ENCODE assay signal across 1 cellular context in the genomic region with DNA sequence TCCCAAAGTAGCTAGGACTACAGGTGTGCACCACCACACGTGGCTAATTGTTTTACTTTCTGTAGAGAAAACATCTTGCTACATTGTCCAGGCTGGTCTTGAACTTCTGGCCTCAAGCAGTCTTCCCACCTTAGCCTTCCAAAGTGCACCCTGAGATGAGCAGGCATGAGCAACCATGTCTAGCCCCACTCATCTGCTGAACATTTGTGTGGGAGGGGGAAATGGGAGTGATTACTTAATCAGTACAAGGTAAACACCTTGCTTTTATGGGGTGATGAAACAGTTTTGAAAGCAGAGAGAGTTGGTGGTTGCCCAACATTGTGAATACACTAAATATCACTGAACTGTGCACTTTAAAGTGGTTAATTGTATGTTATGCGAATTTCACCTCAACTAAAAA.
TF ChIP-seq lines count a peak whose summit lies in the region.

No MANE protein-coding gene starts in this region.

TF ChIP-seq in HepG2, 621 proteins besides CTCF, POLR2A, EP300 and RAD21 (continued from another document and continues in another):
- TF ChIP-seq AHDC1 (CRISPR knock-in tag; IDR thresholded peaks at IDR 0.05; ENCODE audit: borderline replicate concordance) (peak; percentile 73; the same call in 1 of the 2 replicates), PITX1 (CRISPR knock-in tag; IDR thresholded peaks at IDR 0.05) (0 out of 2 replicates have a peak, but pooled peaks have one; percentile 24), SIN3A (IDR thresholded peaks at IDR 0.05; ENCODE audit: borderline replicate concordance, low read depth, low read length) (no peak), TFAP4 (IDR thresholded peaks at IDR 0.05; ENCODE audit: borderline replicate concordance, low read depth) (0 out of 2 replicates have a peak, but pooled peaks have one; percentile 14), MED1 (CRISPR knock-in tag; IDR thresholded peaks at IDR 0.05) (peak; percentile 79), ZNF451 (CRISPR knock-in tag; IDR thresholded peaks at IDR 0.05) (no peak), TRIM24 (CRISPR knock-in tag; IDR thresholded peaks at IDR 0.05) (peak; percentile 78; the same call in 1 of the 2 replicates), ISL2 (CRISPR knock-in tag; IDR thresholded peaks at IDR 0.05) (peak; percentile 71; the same call in 1 of the 2 replicates), SMYD3 (CRISPR knock-in tag; IDR thresholded peaks at IDR 0.05) (no peak), MEIS2 (CRISPR knock-in tag; IDR thresholded peaks at IDR 0.05) (no peak), TBX2 (CRISPR knock-in tag; IDR thresholded peaks at IDR 0.05; ENCODE audit: borderline replicate concordance) (peak; percentile 73), NFKBIZ (CRISPR knock-in tag; IDR thresholded peaks at IDR 0.05) (peak; percentile 30; the same call in 1 of the 2 replicates), DPF2 (CRISPR knock-in tag; IDR thresholded peaks at IDR 0.05; ENCODE audit: borderline replicate concordance, low read depth) (peak; percentile 72; the same call in 1 of the 2 replicates), MXI1 (IDR thresholded peaks at IDR 0.05; ENCODE audit: borderline replicate concordance, low read depth, low read length) (no peak), RXRA (CRISPR knock-in tag; IDR thresholded peaks at IDR 0.05) (no peak; the same call in 1 of the 2 replicates), HIC2 (CRISPR knock-in tag; IDR thresholded peaks at IDR 0.05; ENCODE audit: low read depth) (no peak), ZNF564 (CRISPR knock-in tag; IDR thresholded peaks at IDR 0.05) (0 out of 2 replicates have a peak, but pooled peaks have one; percentile 38), HDAC2 (CRISPR knock-in tag; IDR thresholded peaks at IDR 0.05) (peak; percentile 71; the same call in 1 of the 2 replicates), KDM5B (CRISPR knock-in tag; IDR thresholded peaks at IDR 0.05; ENCODE audit: borderline replicate concordance) (no peak), PRDM10 (CRISPR knock-in tag; IDR thresholded peaks at IDR 0.05; ENCODE audit: low read depth) (peak; percentile 56; the same call in 1 of the 2 replicates), CAMTA2 (CRISPR knock-in tag; IDR thresholded peaks at IDR 0.05; ENCODE audit: borderline replicate concordance) (no peak), NFRKB (IDR thresholded peaks at IDR 0.05) (no peak), PHF8 (CRISPR knock-in tag; IDR thresholded peaks at IDR 0.05) (no peak), NFYC (CRISPR knock-in tag; IDR thresholded peaks at IDR 0.05) (no peak), ZMYM3 (CRISPR knock-in tag; IDR thresholded peaks at IDR 0.05) (peak; percentile 94), KMT2A (CRISPR knock-in tag; IDR thresholded peaks at IDR 0.05) (no peak), ZBTB7B (CRISPR knock-in tag; IDR thresholded peaks at IDR 0.05) (no peak)
- TF ChIP-seq, protein P1, sequence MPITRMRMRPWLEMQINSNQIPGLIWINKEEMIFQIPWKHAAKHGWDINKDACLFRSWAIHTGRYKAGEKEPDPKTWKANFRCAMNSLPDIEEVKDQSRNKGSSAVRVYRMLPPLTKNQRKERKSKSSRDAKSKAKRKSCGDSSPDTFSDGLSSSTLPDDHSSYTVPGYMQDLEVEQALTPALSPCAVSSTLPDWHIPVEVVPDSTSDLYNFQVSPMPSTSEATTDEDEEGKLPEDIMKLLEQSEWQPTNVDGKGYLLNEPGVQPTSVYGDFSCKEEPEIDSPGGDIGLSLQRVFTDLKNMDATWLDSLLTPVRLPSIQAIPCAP (CRISPR knock-in tag; IDR thresholded peaks at IDR 0.05; ENCODE audit: low read depth), result no peak
- TF ChIP-seq, protein P2, sequence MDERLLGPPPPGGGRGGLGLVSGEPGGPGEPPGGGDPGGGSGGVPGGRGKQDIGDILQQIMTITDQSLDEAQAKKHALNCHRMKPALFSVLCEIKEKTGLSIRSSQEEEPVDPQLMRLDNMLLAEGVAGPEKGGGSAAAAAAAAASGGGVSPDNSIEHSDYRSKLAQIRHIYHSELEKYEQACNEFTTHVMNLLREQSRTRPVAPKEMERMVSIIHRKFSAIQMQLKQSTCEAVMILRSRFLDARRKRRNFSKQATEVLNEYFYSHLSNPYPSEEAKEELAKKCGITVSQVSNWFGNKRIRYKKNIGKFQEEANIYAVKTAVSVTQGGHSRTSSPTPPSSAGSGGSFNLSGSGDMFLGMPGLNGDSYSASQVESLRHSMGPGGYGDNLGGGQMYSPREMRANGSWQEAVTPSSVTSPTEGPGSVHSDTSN (CRISPR knock-in tag; IDR thresholded peaks at IDR 0.05), result no peak
- TF ChIP-seq, protein P3, sequence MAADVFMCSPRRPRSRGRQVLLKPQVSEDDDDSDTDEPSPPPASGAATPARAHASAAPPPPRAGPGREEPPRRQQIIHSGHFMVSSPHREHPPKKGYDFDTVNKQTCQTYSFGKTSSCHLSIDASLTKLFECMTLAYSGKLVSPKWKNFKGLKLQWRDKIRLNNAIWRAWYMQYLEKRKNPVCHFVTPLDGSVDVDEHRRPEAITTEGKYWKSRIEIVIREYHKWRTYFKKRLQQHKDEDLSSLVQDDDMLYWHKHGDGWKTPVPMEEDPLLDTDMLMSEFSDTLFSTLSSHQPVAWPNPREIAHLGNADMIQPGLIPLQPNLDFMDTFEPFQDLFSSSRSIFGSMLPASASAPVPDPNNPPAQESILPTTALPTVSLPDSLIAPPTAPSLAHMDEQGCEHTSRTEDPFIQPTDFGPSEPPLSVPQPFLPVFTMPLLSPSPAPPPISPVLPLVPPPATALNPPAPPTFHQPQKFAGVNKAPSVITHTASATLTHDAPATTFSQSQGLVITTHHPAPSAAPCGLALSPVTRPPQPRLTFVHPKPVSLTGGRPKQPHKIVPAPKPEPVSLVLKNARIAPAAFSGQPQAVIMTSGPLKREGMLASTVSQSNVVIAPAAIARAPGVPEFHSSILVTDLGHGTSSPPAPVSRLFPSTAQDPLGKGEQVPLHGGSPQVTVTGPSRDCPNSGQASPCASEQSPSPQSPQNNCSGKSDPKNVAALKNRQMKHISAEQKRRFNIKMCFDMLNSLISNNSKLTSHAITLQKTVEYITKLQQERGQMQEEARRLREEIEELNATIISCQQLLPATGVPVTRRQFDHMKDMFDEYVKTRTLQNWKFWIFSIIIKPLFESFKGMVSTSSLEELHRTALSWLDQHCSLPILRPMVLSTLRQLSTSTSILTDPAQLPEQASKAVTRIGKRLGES (CRISPR knock-in tag; IDR thresholded peaks at IDR 0.05; ENCODE audit: borderline replicate concordance), result no peak
- TF ChIP-seq, protein P4, sequence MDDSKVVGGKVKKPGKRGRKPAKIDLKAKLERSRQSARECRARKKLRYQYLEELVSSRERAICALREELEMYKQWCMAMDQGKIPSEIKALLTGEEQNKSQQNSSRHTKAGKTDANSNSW (CRISPR knock-in tag; IDR thresholded peaks at IDR 0.05; ENCODE audit: borderline replicate concordance), result no peak
